Comparison of ENCODE assay signal across 29 cellular contexts in the genomic region with DNA sequence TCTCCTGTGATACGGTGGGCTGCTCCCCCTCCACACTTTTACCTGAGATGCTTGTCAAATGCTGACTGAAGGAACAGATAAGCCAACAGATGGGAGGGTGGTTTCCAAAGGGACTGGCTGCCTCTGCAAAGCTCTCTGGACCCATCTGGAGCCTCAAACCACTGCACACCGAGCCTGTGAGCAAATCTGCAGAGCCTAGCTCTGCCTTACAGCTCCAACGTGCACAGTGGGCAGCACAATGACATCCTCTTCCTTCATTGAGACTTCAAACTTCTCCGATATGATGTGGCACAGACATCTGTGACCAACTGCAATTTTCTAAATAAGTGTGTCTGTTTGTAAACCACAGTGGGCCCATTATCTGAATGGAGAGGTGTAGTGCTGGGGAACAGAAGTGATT. TPM values are rescaled to one million over a fixed set of nuclear protein-coding genes. Genes with fewer than 3 reads are reported as not detected.
"Had no signal": no experiment of that assay in that cellular context is flagged by ENCODE, and none has a peak within 500 bp of the region (broad histone marks: within the 10 kb centered on the region; RNA-seq: fewer than 3 reads in every experiment).

No MANE protein-coding gene starts in this region.

- DNase-seq: activated CD4-positive, alpha-beta T cell treated with anti-CD3 and anti-CD28 coated beads for 48 hours; activated CD8-positive, alpha-beta memory T cell treated with anti-CD3 and anti-CD28 coated beads, Interleukin-2, amount 50 U/mL, for 48 hours; activated effector memory CD4-positive, alpha-beta T cell treated with Interleukin-2 at 50 U/mL for 16 hours; activated naive CD4-positive, alpha-beta T cell treated with anti-CD3 and anti-CD28 coated beads, Interleukin-2, amount 10 ng/mL, durations not matched to agents 7 days and 5 days; activated T-cell treated with anti-CD3 and anti-CD28 coated beads, Interleukin-2, amount 50 U/mL, for 4 hours; amygdala; effector CD4-positive, alpha-beta T cell; foreskin keratinocyte; kidney; lower lobe of right lung; naive B cell; retina; sigmoid colon; stimulated activated CD4-positive, alpha-beta T cell treated with anti-CD3 and anti-CD28 coated beads, Interleukin-2, amount 100 ng/mL, for 48 hours; stimulated activated CD8-positive, alpha-beta memory T cell treated with anti-CD3 and anti-CD28 coated beads, Interleukin-4, amount 100 ng/mL, for 48 hours; stimulated activated naive CD4-positive, alpha-beta T cell; T-cell; T1000; testis; trophoblast cell; uterus had no signal

- H3K27ac Mint-ChIP-seq: activated naive CD4-positive, alpha-beta T cell treated with anti-CD3 and anti-CD28 coated beads, Interleukin-2, amount 10 ng/mL, durations not matched to agents 7 days and 5 days; progenitor cell of endocrine pancreas had no signal

- H3K9me3 Mint-ChIP-seq: activated naive CD4-positive, alpha-beta T cell treated with anti-CD3 and anti-CD28 coated beads, Interleukin-2, amount 10 ng/mL, durations not matched to agents 7 days and 5 days; activated T-cell treated with anti-CD3 and anti-CD28 coated beads, Interleukin-2, amount 50 U/mL, for 4 hours; naive B cell; T-cell had no signal

- H3K27me3 Mint-ChIP-seq: activated naive CD4-positive, alpha-beta T cell treated with anti-CD3 and anti-CD28 coated beads, Interleukin-2, amount 10 ng/mL, durations not matched to agents 7 days and 5 days; naive B cell; progenitor cell of endocrine pancreas; T-cell had no signal

- ATAC-seq: activated T-cell treated with anti-CD3 and anti-CD28 coated beads, Interleukin-2, amount 50 U/mL, for 4 hours; foreskin keratinocyte; left lobe of liver; lower lobe of right lung; T-cell had no signal

- H3K4me3 Mint-ChIP-seq: activated naive CD4-positive, alpha-beta T cell treated with anti-CD3 and anti-CD28 coated beads, Interleukin-2, amount 10 ng/mL, durations not matched to agents 7 days and 5 days; activated T-cell treated with anti-CD3 and anti-CD28 coated beads, Interleukin-2, amount 50 U/mL, for 4 hours; naive B cell; T-cell had no signal

RNA-seq across cellular contexts. Expression of a gene that starts 26.2 kb away (rescaled TPM):
- total RNA-seq: activated T-cell treated with anti-CD3 and anti-CD28 coated beads, Interleukin-2, amount 50 U/mL, for 4 hours; bronchial epithelial cell; chondrocyte; foreskin keratinocyte; kidney; left lobe of liver; lower lobe of right lung; mesenteric fat pad; mucosa of gallbladder; osteocyte; progenitor cell of endocrine pancreas; sigmoid colon; smooth muscle cell; uterus had no signal
